Comparison of ENCODE assay signal across 22 cellular contexts in the genomic region with DNA sequence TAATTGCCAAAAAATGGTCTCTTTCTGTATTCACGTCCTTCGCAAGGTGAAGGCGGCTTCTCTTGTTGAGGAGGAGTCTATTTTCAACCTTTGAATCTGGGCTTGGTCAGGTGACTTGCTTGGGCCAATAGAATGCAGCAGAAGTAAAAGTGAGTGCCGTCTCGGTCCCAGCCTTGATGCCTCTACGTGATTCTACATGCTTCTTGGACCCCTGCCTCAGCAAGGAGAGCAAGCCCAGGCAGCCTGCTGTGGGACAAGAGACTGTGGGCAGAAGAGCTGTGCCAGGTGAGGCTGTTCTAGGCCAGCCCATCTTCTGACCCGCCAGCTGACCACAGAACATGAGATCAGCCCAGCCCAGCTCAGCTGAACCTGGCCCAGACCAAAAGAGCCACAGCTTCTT. TPM values are rescaled to one million over a fixed set of nuclear protein-coding genes. Genes with fewer than 3 reads are reported as not detected.
DNase-seq lines count a peak whose midpoint lies in the region; ATAC-seq, FAIRE-seq and TF ChIP-seq lines count a peak whose summit lies in the region.
"Had no signal": no experiment of that assay in that cellular context is flagged by ENCODE, and none has a peak within 500 bp of the region (broad histone marks: within the 10 kb centered on the region; RNA-seq: fewer than 3 reads in every experiment).

No MANE protein-coding gene starts in this region.

- 12% methylated on average over 7 of the region's 7 CpGs for WGBS in K562 (ENCODE audit: insufficient coverage, low coverage, missing lambda C conversion rate)

- H3K27ac ChIP-seq in K562 (ENCODE audit: extremely low read depth, low read depth, low read length) (no peak overlapping the region), osteoblast (ENCODE audit: low read depth, low read length) (no peak overlapping the region)
- H3K27ac ChIP-seq: A549, BLaER1 had no signal

- TF ChIP-seq RAD21 in K562 (CRISPR knock-in tag; conservative IDR thresholded peaks at IDR 0.05 in 1 of 2, IDR thresholded peaks at IDR 0.05 in 1 of 2): no peak

- H3K79me2 ChIP-seq in K562 (ENCODE audit: control insufficient read depth, insufficient read depth, low read length) (no peaks in the 10 kb centered on the region), osteoblast (ENCODE audit: insufficient read depth, low read length) (no peaks in the 10 kb centered on the region)

- CTCF ChIA-PET in K562 (lab: Yijun Ruan, JAX; ENCODE audit: low intra/inter-chr PET ratio) (no interaction called here), HEK293T (lab: Yijun Ruan, JAX) (no interaction called here)

- peaks cover 3% of the 10 kb centered on the region for H3K9me3 ChIP-seq in K562 (replicated peaks; ENCODE audit: control insufficient read depth, insufficient read depth, low read depth, low read length)
- peaks cover 5% of the 10 kb centered on the region for H3K9me3 ChIP-seq in osteoblast (ENCODE audit: low read depth, low read length)

- ATAC-seq in K562 (peak; percentile 72), esophagus mucosa (peak; percentile 79), GM18867 (IDR thresholded peaks at IDR 0.05; ENCODE audit: unreplicated experiment) (no peak)
- ATAC-seq: A549, SK-N-SH treated with all-trans-retinoic acid at 6 μM for 48 hours had no signal

- H3K4me2 ChIP-seq in K562 (ENCODE audit: insufficient read depth, low read length) (no peak overlapping the region; the same call in 1 of the 2 replicates), osteoblast (ENCODE audit: insufficient read depth, low read length) (no peak overlapping the region)
- H3K4me2 ChIP-seq: A549, BLaER1 had no signal

- no peak for TF ChIP-seq POLR2A in K562 (conservative IDR thresholded peaks at IDR 0.05)

- no TSS peak for BruUV-seq in K562 (replicated peaks; lab: Mats Ljungman, UMichigan)

- FAIRE-seq in K562 (lab: Jason Lieb, UNC): no peak
- FAIRE-seq: A549 had no signal

- in situ Hi-C loops in K562 (cut with MboI): no loop called here

- peak overlapping the region; percentile 22; the same call in 1 of the 2 replicates for H2AFZ ChIP-seq in K562 (ENCODE audit: low read depth, low read length)
- no peak overlapping the region for H2AFZ ChIP-seq in osteoblast (ENCODE audit: low read length)

- no peak for TF ChIP-seq EP300 in K562 (IDR thresholded peaks at IDR 0.05; ENCODE audit: low read length)

- TF ChIP-seq CTCF in K562 (IDR thresholded peaks at IDR 0.05 in 2 of 3, conservative IDR thresholded peaks at IDR 0.05 in 1 of 3; ENCODE audit: insufficient read depth in 2 of 3, low read depth in 1 of 3, low read length in 3 of 3) (no peak), osteoblast (IDR thresholded peaks at IDR 0.05; ENCODE audit: extremely low read depth, low read depth, low read length) (no peak)

- H3K4me3 ChIP-seq in H7 (ENCODE audit: insufficient read depth, low read depth, low read length) (no peak overlapping the region), K562 (no peak overlapping the region), osteoblast (ENCODE audit: insufficient read depth, low read length) (no peak overlapping the region)
- H3K4me3 ChIP-seq: A549, BLaER1 had no signal

- H3K4me1 ChIP-seq in K562 (replicated peaks in 1 of 2; ENCODE audit: control insufficient read depth in 2 of 2, insufficient read depth in 2 of 2, low read length in 2 of 2) (no peaks in the 10 kb centered on the region), osteoblast (ENCODE audit: insufficient read depth, low read length) (no peaks in the 10 kb centered on the region)
- H3K4me1 ChIP-seq: A549 had no signal

- intact Hi-C loops in K562 (cut with micrococcal nuclease): no loop called here

- POLR2A ChIA-PET in K562 (lab: Yijun Ruan, JAX): interaction anchor here (0.6 kb wide), 1 partner anchor 307 kb away, joined by 3 read pairs; no protein-coding TSS in a partner anchor
- POLR2A ChIA-PET in HEK293T (lab: Yijun Ruan, JAX): no interaction called here

- H3K27me3 ChIP-seq in H7 (ENCODE audit: control insufficient read depth, insufficient read depth, low read length) (peaks cover 4% of the 10 kb centered on the region; the same call in 1 of the 2 replicates), K562 (ENCODE audit: control insufficient read depth in 2 of 2, insufficient read depth in 2 of 2, low read length in 2 of 2) (peaks cover 5 to 13% of the 10 kb centered on the region in 2 experiments; a peak in 4 of 5 replicates), osteoblast (ENCODE audit: insufficient read depth, low read length) (no peaks in the 10 kb centered on the region)
- H3K27me3 ChIP-seq: BLaER1 had no signal

- H3K9ac ChIP-seq in K562 (ENCODE audit: insufficient read depth in 1 of 2, low read depth in 2 of 2, low read length in 2 of 2): no peak overlapping the region
- H3K9ac ChIP-seq: BLaER1 had no signal

- H3K9me1 ChIP-seq in K562 (ENCODE audit: control insufficient read depth, insufficient read depth, low read length): no peaks in the 10 kb centered on the region

- H3K36me3 ChIP-seq in H7 (replicated peaks; ENCODE audit: control insufficient read depth, insufficient read depth, low read length) (no peaks in the 10 kb centered on the region), K562 (ENCODE audit: control insufficient read depth, insufficient read depth, low read length) (no peaks in the 10 kb centered on the region), osteoblast (ENCODE audit: insufficient read depth, low read length) (no peaks in the 10 kb centered on the region)
- H3K36me3 ChIP-seq: BLaER1 had no signal

- no peaks in the 10 kb centered on the region for H4K20me1 ChIP-seq in K562 (replicated peaks; ENCODE audit: control insufficient read depth, insufficient read depth, low read length)
- H4K20me1 ChIP-seq in osteoblast (ENCODE audit: insufficient read depth, low read length): no peaks in the 10 kb centered on the region
- H4K20me1 ChIP-seq: BLaER1 had no signal

- DNase-seq in H7 (peak; percentile 50), K562 (ENCODE audit: extremely low read depth in 1 of 4, low spot score in 3 of 4) (peak in 1 of 4 experiments; percentile 11), osteoblast (ENCODE audit: insufficient read length, low spot score, missing footprints) (peak; percentile 29), HEK293T (ENCODE audit: extremely low spot score) (no peak), cerebellum (ENCODE audit: low spot score) (no peak), HuH-7.5 (ENCODE audit: low spot score) (no peak)
- DNase-seq: CD4-positive, alpha-beta memory T cell; DMS53; KG1; MV-4-11; NCI-H1417; NCI-H187; NCI-H2107; NCI-H510A; NCI-H774; SIG-M5 had no signal

TF ChIP-seq in K562, 482 proteins besides CTCF, POLR2A, EP300 and RAD21 (continues in another document):
- no peak for TF ChIP-seq ZNF197 (CRISPR knock-in tag; IDR thresholded peaks at IDR 0.05; ENCODE audit: low read depth)
- TF ChIP-seq, protein P1, sequence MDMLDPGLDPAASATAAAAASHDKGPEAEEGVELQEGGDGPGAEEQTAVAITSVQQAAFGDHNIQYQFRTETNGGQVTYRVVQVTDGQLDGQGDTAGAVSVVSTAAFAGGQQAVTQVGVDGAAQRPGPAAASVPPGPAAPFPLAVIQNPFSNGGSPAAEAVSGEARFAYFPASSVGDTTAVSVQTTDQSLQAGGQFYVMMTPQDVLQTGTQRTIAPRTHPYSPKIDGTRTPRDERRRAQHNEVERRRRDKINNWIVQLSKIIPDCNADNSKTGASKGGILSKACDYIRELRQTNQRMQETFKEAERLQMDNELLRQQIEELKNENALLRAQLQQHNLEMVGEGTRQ (CRISPR knock-in tag; IDR thresholded peaks at IDR 0.05): peak; percentile 68
- no peak for TF ChIP-seq SOX6 (IDR thresholded peaks at IDR 0.05)
- TF ChIP-seq NRF1 (conservative IDR thresholded peaks at IDR 0.05 in 1 of 2, IDR thresholded peaks at IDR 0.05 in 1 of 2): no peak
- no peak for TF ChIP-seq NELFE (IDR thresholded peaks at IDR 0.05; ENCODE audit: insufficient read depth, insufficient read length)
- TF ChIP-seq ARID2 (IDR thresholded peaks at IDR 0.05): no peak
- TF ChIP-seq NFYB (IDR thresholded peaks at IDR 0.05; ENCODE audit: extremely low read depth, insufficient read length): peak; percentile 79

TF ChIP-seq in HEK293T, 16 proteins besides CTCF, POLR2A, EP300 and RAD21 (continues in another document):
- TF ChIP-seq FOXM1 (IDR thresholded peaks at IDR 0.05; ENCODE audit: borderline replicate concordance) (no peak), NFRKB (IDR thresholded peaks at IDR 0.05) (no peak), TARDBP (IDR thresholded peaks at IDR 0.05) (no peak), FOXK2 (IDR thresholded peaks at IDR 0.05) (no peak), FOXA1 (IDR thresholded peaks at IDR 0.05) (no peak), SUZ12 (IDR thresholded peaks at IDR 0.05) (no peak), CTBP1 (IDR thresholded peaks at IDR 0.05; ENCODE audit: borderline replicate concordance) (no peak), HDGF (IDR thresholded peaks at IDR 0.05; ENCODE audit: borderline replicate concordance) (no peak), ELF4 (IDR thresholded peaks at IDR 0.05) (no peak)

RNA-seq across cellular contexts. Expression of gene CCDC63, which starts 39.1 kb away (rescaled TPM):
- total RNA-seq in H7 (2014; rRNA removed; shearing (Covaris generic)): 0.67 and 0.76 TPM in 2 replicates
- not detected in 2 replicates for total RNA-seq in K562 (2011; cell fraction: chromatin; rRNA removed; ENCODE audit: low replicate concordance)
- not detected in 2 replicates for total RNA-seq in K562 (2011; cell fraction: nucleolus; rRNA removed)
- total RNA-seq in K562 (2011; cell fraction: nucleoplasm; rRNA removed): not detected in 2 replicates
- total RNA-seq in K562 (2014; rRNA removed) (not detected in 2 replicates), K562 (2014; rRNA removed; fragmentation: Illumina TruSeq; extraction: Trizol) (not detected in 2 replicates), K562 (2015; rRNA removed; fragmentation: Illumina TruSeq; extraction: Trizol) (not detected in 2 replicates), K562 (2021) (not detected in 2 replicates), esophagus mucosa (not detected), osteoblast (not detected in 2 replicates), cerebellum (not detected)
- polyA plus RNA-seq in K562 (2011; rRNA removed) (not detected in 2 replicates), K562 (2014; fragmentation: Illumina TruSeq; extraction: Trizol) (not detected in 2 replicates), K562 (2014; fragmentation: Nextera tagmentation; extraction: Ambion mirVana) (not detected), K562 (2014; rRNA removed) (not detected in 2 replicates)
- not detected in 2 replicates for polyA plus RNA-seq in K562 (2011; cell fraction: cytosol; rRNA removed)
- not detected in 2 replicates for polyA plus RNA-seq in K562 (2011; cell fraction: nucleus; rRNA removed)
- polyA plus RNA-seq in K562 (2012): not detected in 2 replicates
- not detected in 2 replicates for polyA minus RNA-seq in K562 (2011; rRNA and poly(A)+ RNA removed)
- not detected in 2 replicates for polyA minus RNA-seq in K562 (2011; cell fraction: cytosol; rRNA and poly(A)+ RNA removed)
- not detected in 2 replicates for polyA minus RNA-seq in K562 (2011; cell fraction: nucleus; rRNA and poly(A)+ RNA removed)
- total RNA-seq: CD4-positive, alpha-beta memory T cell; RPMI7951 had no signal
- polyA plus RNA-seq: CD4-positive, alpha-beta memory T cell had no signal

Comparison
In these comparisons a context has a peak if more than half of its experiments do, and no peak if none do; other contexts are left out.
1. DNase-seq: peak in H7 (single experiment) and osteoblast (single experiment); none in HEK293T (single experiment), cerebellum (single experiment) and HuH-7.5 (single experiment).